2 cellular contexts compared by ENCODE assay signal in genomic region chr7:119685906-119686305, GRCh38.
TF ChIP-seq lines count a peak whose summit lies in the region.

No MANE protein-coding gene starts in this region.

TF ChIP-seq in SK-N-SH, 30 proteins besides CTCF, POLR2A, EP300 and RAD21 (continued from another document):
- TF ChIP-seq, protein P1, sequence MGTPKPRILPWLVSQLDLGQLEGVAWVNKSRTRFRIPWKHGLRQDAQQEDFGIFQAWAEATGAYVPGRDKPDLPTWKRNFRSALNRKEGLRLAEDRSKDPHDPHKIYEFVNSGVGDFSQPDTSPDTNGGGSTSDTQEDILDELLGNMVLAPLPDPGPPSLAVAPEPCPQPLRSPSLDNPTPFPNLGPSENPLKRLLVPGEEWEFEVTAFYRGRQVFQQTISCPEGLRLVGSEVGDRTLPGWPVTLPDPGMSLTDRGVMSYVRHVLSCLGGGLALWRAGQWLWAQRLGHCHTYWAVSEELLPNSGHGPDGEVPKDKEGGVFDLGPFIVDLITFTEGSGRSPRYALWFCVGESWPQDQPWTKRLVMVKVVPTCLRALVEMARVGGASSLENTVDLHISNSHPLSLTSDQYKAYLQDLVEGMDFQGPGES (IDR thresholded peaks at IDR 0.05; ENCODE audit: low read depth, low read length), result no peak
- no peak for TF ChIP-seq TAF1 (IDR thresholded peaks at IDR 0.05; ENCODE audit: borderline replicate concordance, low read depth, low read length)
- TF ChIP-seq EZH2phosphoT487 (IDR thresholded peaks at IDR 0.05; ENCODE audit: borderline replicate concordance, low read depth), result no peak
- TF ChIP-seq MAX (IDR thresholded peaks at IDR 0.05; ENCODE audit: low read depth), result no peak
- TF ChIP-seq MEF2A (IDR thresholded peaks at IDR 0.05; ENCODE audit: borderline replicate concordance, low read depth), result no peak
- no peak for TF ChIP-seq RCOR1 (IDR thresholded peaks at IDR 0.05; ENCODE audit: low read length)

TF ChIP-seq in SK-N-SH treated with all-trans-retinoic acid at 6 μM for 48 hours, 23 proteins besides CTCF, POLR2A, EP300 and RAD21 (continued from another document):
- TF ChIP-seq, protein P2, sequence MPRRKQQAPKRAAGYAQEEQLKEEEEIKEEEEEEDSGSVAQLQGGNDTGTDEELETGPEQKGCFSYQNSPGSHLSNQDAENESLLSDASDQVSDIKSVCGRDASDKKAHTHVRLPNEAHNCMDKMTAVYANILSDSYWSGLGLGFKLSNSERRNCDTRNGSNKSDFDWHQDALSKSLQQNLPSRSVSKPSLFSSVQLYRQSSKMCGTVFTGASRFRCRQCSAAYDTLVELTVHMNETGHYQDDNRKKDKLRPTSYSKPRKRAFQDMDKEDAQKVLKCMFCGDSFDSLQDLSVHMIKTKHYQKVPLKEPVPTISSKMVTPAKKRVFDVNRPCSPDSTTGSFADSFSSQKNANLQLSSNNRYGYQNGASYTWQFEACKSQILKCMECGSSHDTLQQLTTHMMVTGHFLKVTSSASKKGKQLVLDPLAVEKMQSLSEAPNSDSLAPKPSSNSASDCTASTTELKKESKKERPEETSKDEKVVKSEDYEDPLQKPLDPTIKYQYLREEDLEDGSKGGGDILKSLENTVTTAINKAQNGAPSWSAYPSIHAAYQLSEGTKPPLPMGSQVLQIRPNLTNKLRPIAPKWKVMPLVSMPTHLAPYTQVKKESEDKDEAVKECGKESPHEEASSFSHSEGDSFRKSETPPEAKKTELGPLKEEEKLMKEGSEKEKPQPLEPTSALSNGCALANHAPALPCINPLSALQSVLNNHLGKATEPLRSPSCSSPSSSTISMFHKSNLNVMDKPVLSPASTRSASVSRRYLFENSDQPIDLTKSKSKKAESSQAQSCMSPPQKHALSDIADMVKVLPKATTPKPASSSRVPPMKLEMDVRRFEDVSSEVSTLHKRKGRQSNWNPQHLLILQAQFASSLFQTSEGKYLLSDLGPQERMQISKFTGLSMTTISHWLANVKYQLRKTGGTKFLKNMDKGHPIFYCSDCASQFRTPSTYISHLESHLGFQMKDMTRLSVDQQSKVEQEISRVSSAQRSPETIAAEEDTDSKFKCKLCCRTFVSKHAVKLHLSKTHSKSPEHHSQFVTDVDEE (CRISPR knock-in tag; IDR thresholded peaks at IDR 0.05), result no peak
- TF ChIP-seq ZC3H10 (CRISPR knock-in tag; IDR thresholded peaks at IDR 0.05), result no peak
TF ChIP-seq in SK-N-SH treated with all-trans-retinoic acid at 6 μM for 48 hours: peak in this region for 0.
